Comparison of ENCODE assay signal across 1 cellular context in genomic region chr22:28801845-28802594, GRCh38.
A peak's percentile ranks its signal among the peaks of the same experiment; 100 is the strongest.
TF ChIP-seq lines count a peak whose summit lies in the region.

No MANE protein-coding gene starts in this region.

TF ChIP-seq in liver, 16 proteins besides CTCF, POLR2A, EP300 and RAD21 (continued from another document):
- TF ChIP-seq REST (IDR thresholded peaks at IDR 0.05) (peak; percentile 78), RXRA (IDR thresholded peaks at IDR 0.05) (peak; percentile 65 to 76), MAX (IDR thresholded peaks at IDR 0.05) (peak; percentile 75), JUND (IDR thresholded peaks at IDR 0.05) (peak in 1 of 2 donors; percentile 67), TAF1 (conservative IDR thresholded peaks at IDR 0.05) (peak; percentile 78)
